Comparison of ENCODE assay signal across 8 cellular contexts in the genomic region with DNA sequence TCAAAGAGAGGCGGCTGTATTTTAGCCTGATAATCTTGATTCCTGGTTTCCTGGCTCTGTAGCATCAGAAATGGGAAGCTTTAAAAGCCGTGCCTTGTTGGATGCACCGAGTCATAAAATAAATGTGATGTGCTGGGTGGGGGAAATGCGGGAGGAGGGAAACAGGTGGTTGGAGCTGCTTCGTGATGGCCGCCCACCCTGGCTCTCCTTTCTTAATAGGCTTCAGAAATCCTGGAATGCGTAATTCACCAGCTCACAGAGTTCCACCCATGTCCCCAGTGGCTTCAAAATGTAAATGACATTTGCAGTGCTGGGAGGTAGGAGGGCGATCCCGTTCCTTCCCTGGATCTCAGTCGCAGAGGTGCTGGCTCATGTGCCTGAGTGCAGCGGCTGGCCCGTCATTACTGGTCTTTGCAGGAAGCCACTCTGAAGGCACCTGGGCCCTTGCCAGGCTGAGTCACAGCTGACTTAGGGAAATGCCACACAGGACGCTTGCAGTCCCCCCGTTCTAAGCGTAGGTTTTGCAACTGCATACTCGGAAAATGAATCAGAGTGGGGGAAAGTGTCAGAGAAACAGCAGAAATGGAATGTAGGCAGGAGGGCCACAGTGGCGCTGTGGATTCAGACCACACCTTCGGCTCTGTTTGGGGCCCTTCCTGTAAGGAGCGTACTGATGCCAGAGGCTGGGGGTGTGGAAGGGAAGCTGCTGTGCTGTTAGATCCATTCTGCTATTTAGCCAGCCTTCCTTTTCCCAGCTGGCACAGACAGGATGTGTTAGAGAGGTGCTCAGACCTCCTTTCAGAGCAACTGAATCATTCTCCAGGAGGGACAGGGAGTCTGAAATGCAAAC. TPM values are rescaled to one million over a fixed set of nuclear protein-coding genes. Genes with fewer than 3 reads are reported as not detected.
DNase-seq lines count a peak whose midpoint lies in the region; ATAC-seq and TF ChIP-seq lines count a peak whose summit lies in the region.

No MANE protein-coding gene starts in this region.

- H3K27me3 ChIP-seq in Loucy (ENCODE audit: insufficient read depth, low read length, poor library complexity, severe bottlenecking) (no peaks in the 10 kb centered on the region), skeletal muscle satellite cell (ENCODE audit: control insufficient read depth, insufficient read depth, low read length) (no peaks in the 10 kb centered on the region), H7 (ENCODE audit: control insufficient read depth, insufficient read depth, low read length) (no peaks in the 10 kb centered on the region)

- peak overlapping the region; percentile 12 for H3K4me2 ChIP-seq in Loucy (ENCODE audit: low read depth, low read length, poor library complexity, severe bottlenecking)
- peak overlapping the region; percentile 73 for H3K4me2 ChIP-seq in skeletal muscle satellite cell (ENCODE audit: low read length)

- peaks cover 73 to 78% (median 77%) of the 10 kb centered on the region in 3 donors for H3K4me1 Mint-ChIP-seq in T-cell

- H3K36me3 ChIP-seq in Loucy (ENCODE audit: insufficient read depth, low read length) = peaks cover 29% of the 10 kb centered on the region
- no peaks in the 10 kb centered on the region for H3K36me3 ChIP-seq in skeletal muscle satellite cell (ENCODE audit: insufficient read depth, low read length)
- no peaks in the 10 kb centered on the region for H3K36me3 ChIP-seq in H7 (replicated peaks; ENCODE audit: control insufficient read depth, insufficient read depth, low read length)

- CTCF ChIA-PET in T-cell (lab: Charles Lee) = interaction anchor here in 1 of 2 donors (0.6 kb wide), 2 partner anchors 11 to 29 kb away, joined by 3 to 4 read pairs; no protein-coding TSS in a partner anchor

- H3F3A ChIP-seq in Loucy (ENCODE audit: low read depth) = no peaks in the 10 kb centered on the region

- H3K27me3 Mint-ChIP-seq in T-cell = no peaks in the 10 kb centered on the region

- peaks cover 2% of the 10 kb centered on the region for H3K36me3 Mint-ChIP-seq in T-cell

- no peak overlapping the region for H3K4me3 ChIP-seq in Loucy (ENCODE audit: low read length, poor library complexity, severe bottlenecking)
- H3K4me3 ChIP-seq in skeletal muscle satellite cell (ENCODE audit: low read length) = peak overlapping the region; percentile 45
- H3K4me3 ChIP-seq in H7 (ENCODE audit: insufficient read depth, low read depth, low read length) = no peak overlapping the region

- no peaks in the 10 kb centered on the region for H3K9me3 Mint-ChIP-seq in T-cell

- H3K79me2 ChIP-seq in Loucy (ENCODE audit: insufficient read depth, low read length) = peaks cover 100% of the 10 kb centered on the region

- DNase-seq in DMS153 (lab: John Stamatoyannopoulos, UW) = peak; percentile 90
- peak in 33 of 34 experiments; percentile 7 to 59 (median 33) for DNase-seq in T-cell
- peak in 54 of 58 donors; percentile 27 to 94 (median 64) for DNase-seq in anterior cingulate cortex (lab: John Stamatoyannopoulos, UW)
- peak; percentile 94 for DNase-seq in hepatic stellate cell (ENCODE audit: low spot score)
- DNase-seq in H7 = no peak

- ATAC-seq in GM21619 (IDR thresholded peaks at IDR 0.05; ENCODE audit: unreplicated experiment) = peak; percentile 48
- ATAC-seq in T-cell (replicated peaks in 1 of 4) = peak; percentile 75 to 93 (median 82)

- no peaks in the 10 kb centered on the region for H3K9me3 ChIP-seq in Loucy (ENCODE audit: insufficient read depth, low read depth, low read length)
- H3K9me3 ChIP-seq in skeletal muscle satellite cell (replicated peaks; ENCODE audit: low read length) = no peaks in the 10 kb centered on the region

- no peak for TF ChIP-seq CTCF in Loucy (conservative IDR thresholded peaks at IDR 0.05; ENCODE audit: low read length)

- no peaks in the 10 kb centered on the region for H3K9me2 ChIP-seq in Loucy (replicated peaks; ENCODE audit: low read depth, low read length)

- H4K20me1 ChIP-seq in Loucy (ENCODE audit: insufficient read depth, low read length, poor library complexity, severe bottlenecking) = peaks cover 94% of the 10 kb centered on the region

- H3K4me1 ChIP-seq in Loucy (ENCODE audit: insufficient read depth, low read length, poor library complexity, severe bottlenecking) (peaks cover 28% of the 10 kb centered on the region), skeletal muscle satellite cell (ENCODE audit: control insufficient read depth, insufficient read depth, low read length) (peaks cover 40% of the 10 kb centered on the region)

- H3K4me3 Mint-ChIP-seq in T-cell = peak overlapping the region in 2 of 3 donors; percentile 11 to 40

- H3K27ac Mint-ChIP-seq in T-cell = peak overlapping the region; percentile 5 to 57

- peak overlapping the region; percentile 20 for H3K9ac ChIP-seq in Loucy (ENCODE audit: low read depth, low read length, poor library complexity, severe bottlenecking)
- H3K9ac ChIP-seq in skeletal muscle satellite cell (ENCODE audit: low read depth, low read length) = peak overlapping the region; percentile 71

- no peak overlapping the region for H2AFZ ChIP-seq in Loucy (ENCODE audit: low read length)

- POLR2A ChIA-PET in T-cell (lab: Charles Lee) = no interaction called here

RNA-seq across cellular contexts. Expression of a gene that starts 37.6 kb away (rescaled TPM):
- 10 to 100 TPM; 22.2 to 29.7 (median 23.5) TPM for total RNA-seq in T-cell
- total RNA-seq in skeletal muscle satellite cell (2012; rRNA removed) = 64.9 and 78.3 TPM in 2 replicates
- total RNA-seq in H7 (2014; rRNA removed; shearing (Covaris generic)) = 99.1 and 105 TPM in 2 replicates
